Comparison of ENCODE assay signal across 8 cellular contexts in genomic region chr9:112380102-112380581, GRCh38. TPM values are rescaled to one million over a fixed set of nuclear protein-coding genes. Genes with fewer than 3 reads are reported as not detected.
DNase-seq lines count a peak whose midpoint lies in the region; ATAC-seq lines count a peak whose summit lies in the region.

Gene HSDL2 (plus strand): TSS chr9:112380108. CDS start chr9:112380164, 56 bp downstream.

- peaks cover 50 to 77% (median 76%) of the 10 kb centered on the region in 3 donors for H3K4me1 Mint-ChIP-seq in naive B cell

- peak within 1 kb of the TSS; percentile 83 to 96 (median 88) for H3K4me2 ChIP-seq in BLaER1 treated with 17β-estradiol and CSF1 and Interleukin-3, amounts not matched to agents 10 nM and 100 nM

- no peaks in the 10 kb centered on the region for H3K36me3 Mint-ChIP-seq in naive B cell

- no peaks in the 10 kb centered on the region for H3K9me3 Mint-ChIP-seq in naive B cell

- no peaks in the 10 kb centered on the region for H4K20me1 ChIP-seq in BLaER1 treated with 17β-estradiol and CSF1 and Interleukin-3, amounts not matched to agents 10 nM and 100 nM

- H3K27ac Mint-ChIP-seq in naive B cell, result peak within 1 kb of the TSS; percentile 88 to 99 (median 98)

- no peaks in the 10 kb centered on the region for H3K27me3 ChIP-seq in BLaER1 treated with 17β-estradiol and CSF1 and Interleukin-3, amounts not matched to agents 10 nM and 100 nM
- no peaks in the 10 kb centered on the region for H3K27me3 ChIP-seq in esophagus (ENCODE audit: control insufficient read depth in 1 of 2, insufficient read depth in 2 of 2, low read length in 2 of 2)

- no peaks in the 10 kb centered on the region for H3K27me3 Mint-ChIP-seq in naive B cell

- H3K9me3 ChIP-seq in BLaER1 treated with 17β-estradiol and CSF1 and Interleukin-3, amounts not matched to agents 10 nM and 100 nM (replicated peaks in 1 of 11), result peaks cover 0 to 10% (median 5%) of the 10 kb centered on the region in 11 experiments; a peak in 16 of 22 replicates
- no peaks in the 10 kb centered on the region for H3K9me3 ChIP-seq in esophagus (ENCODE audit: control insufficient read depth in 2 of 2, insufficient read depth in 1 of 2, low read depth in 1 of 2, low read length in 1 of 2)

- DNase-seq in T-helper 9 cell (peak; percentile 7), naive B cell (no peak), COR-L47 (lab: John Stamatoyannopoulos, UW) (no peak)

- ATAC-seq in GM19328 (IDR thresholded peaks at IDR 0.05; ENCODE audit: unreplicated experiment), result peak; percentile 29
- peak; percentile 12 for ATAC-seq in HG03442 (IDR thresholded peaks at IDR 0.05; ENCODE audit: unreplicated experiment)
- peak; percentile 13 for ATAC-seq in naive B cell (ENCODE audit: low read depth in 2 of 2)

- peak within 1 kb of the TSS; percentile 70 to 95 (median 89) for H3K4me3 ChIP-seq in BLaER1 treated with 17β-estradiol and CSF1 and Interleukin-3, amounts not matched to agents 10 nM and 100 nM
- H3K4me3 ChIP-seq in esophagus (ENCODE audit: low read depth in 1 of 2, low read length in 2 of 2) (peak within 1 kb of the TSS; percentile 91 to 95), urinary bladder (ENCODE audit: low read depth, low read length) (peak within 1 kb of the TSS; percentile 87)

- peak within 1 kb of the TSS; percentile 87 to 95 (median 90) for H3K9ac ChIP-seq in BLaER1 treated with 17β-estradiol and CSF1 and Interleukin-3, amounts not matched to agents 10 nM and 100 nM

- peak within 1 kb of the TSS; percentile 85 to 94 (median 90) for H3K27ac ChIP-seq in BLaER1 treated with 17β-estradiol and CSF1 and Interleukin-3, amounts not matched to agents 10 nM and 100 nM
- H3K27ac ChIP-seq in esophagus (ENCODE audit: low read depth in 2 of 2, low read length in 1 of 2) (peak within 1 kb of the TSS; percentile 100), urinary bladder (ENCODE audit: low read depth) (peak within 1 kb of the TSS; percentile 99)

- H3K36me3 ChIP-seq in BLaER1 treated with 17β-estradiol and CSF1 and Interleukin-3, amounts not matched to agents 10 nM and 100 nM, result peaks cover 0 to 10% (median 0%) of the 10 kb centered on the region in 11 experiments; a peak in 3 of 22 replicates
- no peaks in the 10 kb centered on the region for H3K36me3 ChIP-seq in esophagus (ENCODE audit: control insufficient read depth in 2 of 2, insufficient read depth in 2 of 2, low read length in 1 of 2)
- H3K36me3 ChIP-seq in urinary bladder (ENCODE audit: insufficient read depth), result no peaks in the 10 kb centered on the region

- 0 to 1% methylated on average over 36 to 39 of the region's 39 CpGs for WGBS in esophagus, 2 donors
- under 1% methylated on average over 39 of the region's 39 CpGs for WGBS in urinary bladder

- H3K4me1 ChIP-seq in BLaER1 treated with 17β-estradiol and CSF1 and Interleukin-3, amounts not matched to agents 10 nM and 100 nM, result peaks cover 58 to 68% (median 63%) of the 10 kb centered on the region in 10 experiments
- H3K4me1 ChIP-seq in esophagus (ENCODE audit: control insufficient read depth in 2 of 2, insufficient read depth in 2 of 2, low read length in 1 of 2), result peaks cover 0 to 4% of the 10 kb centered on the region in 2 donors
- H3K4me1 ChIP-seq in urinary bladder (ENCODE audit: insufficient read depth), result no peaks in the 10 kb centered on the region

- peak within 1 kb of the TSS; percentile 96 to 100 (median 99) for H3K4me3 Mint-ChIP-seq in naive B cell

RNA-seq across cellular contexts. Expression of gene HSDL2, which starts in this region (rescaled TPM):
- polyA plus RNA-seq in esophagus (10 to 100 TPM; 19.4 to 22.0 TPM), naive B cell (ENCODE audit: low read depth in 6 of 6) (10 to 100 TPM; 24.0 to 42.3 (median 29.4) TPM), urinary bladder (31.3 TPM)
- total RNA-seq in urinary bladder, result 63.5 TPM
